18 cellular contexts compared by ENCODE assay signal in the genomic region with DNA sequence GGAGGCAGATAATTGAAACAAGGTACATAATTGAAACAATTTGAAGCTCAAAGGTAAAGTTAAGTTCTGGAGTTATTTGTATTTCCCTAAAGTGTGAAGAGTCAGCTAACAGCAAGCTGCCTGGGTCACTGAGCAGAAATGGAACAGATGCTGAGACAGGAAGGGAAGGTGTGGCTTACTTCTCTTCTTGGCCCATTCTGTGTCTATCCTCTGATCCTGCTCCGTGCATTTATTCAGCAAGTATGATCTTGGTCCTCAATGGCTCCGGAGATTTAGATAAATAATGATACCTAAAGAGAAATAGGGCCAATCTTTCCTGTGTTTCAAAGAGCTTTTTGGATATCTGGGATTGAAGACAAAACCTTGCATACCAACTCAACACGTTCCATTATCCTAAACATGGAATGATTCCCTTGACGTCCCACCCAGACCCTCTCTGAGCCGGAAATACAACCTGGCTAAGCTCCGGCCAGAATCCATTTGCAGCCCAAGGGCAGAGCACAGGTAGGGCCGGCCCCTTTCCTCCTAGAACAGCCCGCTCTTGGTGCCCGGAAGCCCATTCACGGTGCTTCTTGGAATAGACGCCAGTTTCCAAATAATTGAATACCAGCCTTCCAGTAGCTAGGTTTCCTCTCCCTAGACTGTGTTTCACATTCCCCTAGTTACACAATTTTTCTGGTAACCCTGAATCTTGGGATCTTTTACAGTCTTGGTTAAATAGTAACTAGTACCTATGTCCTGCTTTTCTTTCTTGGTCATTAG.
A peak's percentile ranks its signal among the peaks of the same experiment; 100 is the strongest.
DNase-seq lines count a peak whose midpoint lies in the region; ATAC-seq, FAIRE-seq and TF ChIP-seq lines count a peak whose summit lies in the region.
"Had no signal": no experiment of that assay in that cellular context is flagged by ENCODE, and none has a peak within 500 bp of the region (broad histone marks: within the 10 kb centered on the region; RNA-seq: fewer than 3 reads in every experiment).

No MANE protein-coding gene starts in this region.

- peak overlapping the region; percentile 80 for H3K4me2 ChIP-seq in PC-3 (ENCODE audit: low read length)

- H3K4me1 ChIP-seq in PC-3 (ENCODE audit: insufficient read depth, low read length) = peaks cover 23% of the 10 kb centered on the region; the same call in 1 of the 2 replicates
- peaks cover 0 to 6% of the 10 kb centered on the region in 2 donors for H3K4me1 ChIP-seq in kidney (ENCODE audit: control insufficient read depth in 1 of 2, insufficient read depth in 1 of 2, low read depth in 1 of 2, low read length in 2 of 2)
- H3K4me1 ChIP-seq in muscle layer of duodenum (ENCODE audit: control insufficient read depth in 1 of 2, insufficient read depth in 2 of 2, low read length in 2 of 2) = peaks cover 0 to 9% of the 10 kb centered on the region in 2 donors
- H3K4me1 ChIP-seq in transverse colon = peaks cover 0 to 12% (median 6%) of the 10 kb centered on the region in 4 donors

- ATAC-seq in PC-3 (no peak), GM19328 (IDR thresholded peaks at IDR 0.05; ENCODE audit: unreplicated experiment) (no peak)
- ATAC-seq: activated CD8-positive, alpha-beta memory T cell treated with anti-CD3 and anti-CD28 coated beads, Interleukin-2, amount 10 ng/mL, durations not matched to agents 7 days and 5 days; K562 had no signal

- intact Hi-C loops in PC-3 (cut with micrococcal nuclease) = no loop called here
- intact Hi-C loops in kidney (cut with DNase I) = no loop called here
- intact Hi-C loops in transverse colon (cut with DNase I; ENCODE audit: low total_unique reads) = no loop called here

- H2AFZ ChIP-seq in PC-3 (ENCODE audit: low read length) = no peak overlapping the region

- CTCF ChIA-PET in PC-3 (lab: Charles Lee) = no interaction called here

- H3K27ac ChIP-seq in PC-3 (ENCODE audit: low read length) (no peak overlapping the region), kidney (ENCODE audit: low read depth in 2 of 2, low read length in 2 of 2) (peak overlapping the region; percentile 69 to 92), muscle layer of duodenum (ENCODE audit: low read length) (peak overlapping the region; percentile 52), transverse colon (peak overlapping the region; percentile 73 to 86 (median 84)), caudate nucleus (ENCODE audit: low read depth, low read length) (no peak overlapping the region)

- no peaks in the 10 kb centered on the region for H3F3A ChIP-seq in PC-3 (ENCODE audit: low read length, unreplicated experiment)

- peaks cover 44% of the 10 kb centered on the region for H3K79me2 ChIP-seq in PC-3 (ENCODE audit: low read length)

- H3K9me3 ChIP-seq in PC-3 (ENCODE audit: low read length) (no peaks in the 10 kb centered on the region), kidney (ENCODE audit: control insufficient read depth in 1 of 2, low read length in 2 of 2) (no peaks in the 10 kb centered on the region), muscle layer of duodenum (ENCODE audit: control insufficient read depth in 1 of 2, low read length in 2 of 2) (no peaks in the 10 kb centered on the region), transverse colon (no peaks in the 10 kb centered on the region)

- TF ChIP-seq CTCF in PC-3 (conservative IDR thresholded peaks at IDR 0.05; ENCODE audit: low read depth, low read length) (no peak), kidney (IDR thresholded peaks at IDR 0.05; ENCODE audit: borderline replicate concordance, extremely low read depth, insufficient read depth) (no peak), transverse colon (IDR thresholded peaks at IDR 0.05) (no peak)

- 0 out of 2 replicates have a peak, but pooled peaks cover 3% of the 10 kb centered on the region for H3K27me3 ChIP-seq in PC-3 (ENCODE audit: low read length)
- H3K27me3 ChIP-seq in muscle layer of duodenum (ENCODE audit: low read depth, low read length) = peaks cover 10% of the 10 kb centered on the region
- H3K27me3 ChIP-seq in transverse colon = peaks cover 22% of the 10 kb centered on the region

- H3K4me3 ChIP-seq in PC-3 (ENCODE audit: low read length) (peak overlapping the region; percentile 70; the same call in 1 of the 2 replicates), kidney (ENCODE audit: low read length in 2 of 2) (peak overlapping the region; percentile 71 to 75), muscle layer of duodenum (ENCODE audit: low read depth in 1 of 2, low read length in 2 of 2) (peak overlapping the region in 1 of 2 donors; percentile 43), transverse colon (peak overlapping the region in 3 of 4 donors; percentile 9 to 57 (median 44))
- H3K4me3 ChIP-seq: K562 had no signal

- DNase-seq in PC-3 (no peak), kidney (peak; percentile 68), transverse colon (no peak), caudate nucleus (lab: John Stamatoyannopoulos, UW) (no peak), T-helper 1 cell (no peak)
- DNase-seq: activated CD4-positive, alpha-beta T cell treated with anti-CD3 and anti-CD28 coated beads for 48 hours; activated CD8-positive, alpha-beta memory T cell treated with anti-CD3 and anti-CD28 coated beads, Interleukin-2, amount 10 ng/mL, durations not matched to agents 7 days and 5 days; activated naive CD8-positive, alpha-beta T cell treated with anti-CD3 and anti-CD28 coated beads, Interleukin-2, amount 10 ng/mL, durations not matched to agents 7 days and 5 days; CD4-positive, alpha-beta T cell; DMS79 treated with DMSO at 0.1 percent for 48 hours; NCI-H774; SHP77 treated with DMSO at 0.1 percent for 48 hours; stimulated activated CD4-positive, alpha-beta T cell treated with anti-CD3 and anti-CD28 coated beads, Interleukin-15, amount 100 ng/mL, for 24 hours had no signal

- H4K20me1 ChIP-seq in PC-3 (ENCODE audit: low read length) = no peaks in the 10 kb centered on the region

- H3K36me3 ChIP-seq in PC-3 (ENCODE audit: low read depth, low read length) (no peaks in the 10 kb centered on the region), kidney (ENCODE audit: control insufficient read depth in 1 of 2, insufficient read depth in 2 of 2, low read length in 2 of 2) (no peaks in the 10 kb centered on the region), muscle layer of duodenum (ENCODE audit: control insufficient read depth in 1 of 2, insufficient read depth in 2 of 2, low read length in 2 of 2) (no peaks in the 10 kb centered on the region), transverse colon (no peaks in the 10 kb centered on the region)

- no peaks in the 10 kb centered on the region for H3K9me2 ChIP-seq in PC-3 (replicated peaks; ENCODE audit: low read length)

- no TSS peak for BruUV-seq in PC-3 (replicated peaks; lab: Mats Ljungman, UMichigan)

- TF ChIP-seq EP300 in transverse colon (IDR thresholded peaks at IDR 0.05; ENCODE audit: low read depth) = no peak

- 56 to 74% methylated on average over 9 to 11 of the region's 11 CpGs for WGBS in transverse colon (ENCODE audit: low coverage in 1 of 2), 2 donors

- peak; percentile 11 for FAIRE-seq in kidney (lab: Jason Lieb, UNC)
- FAIRE-seq: H1, K562, keratinocyte had no signal

- in situ Hi-C loops in transverse colon (cut with MboI; ENCODE audit: low pct_ligation_motif_present in 1 of 4, low pct_unique_long_range_greater_than_20kb in 1 of 4, low sequenced_read_pairs in 3 of 4) = loop anchor here in 1 of 4 donors (10.0 kb wide), 1 partner anchor 109 kb away; no protein-coding TSS in a partner anchor

- no peak overlapping the region for H3K9ac ChIP-seq in PC-3 (ENCODE audit: low read length)
- peak overlapping the region; percentile 39 to 70 for H3K9ac ChIP-seq in kidney (ENCODE audit: low read length in 2 of 2)

- peak; percentile 11 for TF ChIP-seq POLR2A in transverse colon (IDR thresholded peaks at IDR 0.05)

- POLR2A ChIA-PET in PC-3 (lab: Charles Lee; ENCODE audit: unreplicated experiment) = no interaction called here

Comparison
In these comparisons a context has a peak if more than half of its experiments do, and no peak if none do; other contexts are left out.
1. H3K27ac ChIP-seq: peak in kidney (2 of 2), muscle layer of duodenum (single experiment) and transverse colon (4 of 4); none in PC-3 (single experiment) and caudate nucleus (single experiment).